17 cellular contexts compared by ENCODE assay signal in genomic region chr1:212410231-212410825, GRCh38.
"Had no signal": no experiment of that assay in that cellular context is flagged by ENCODE, and none has a peak within 500 bp of the region (broad histone marks: within the 10 kb centered on the region; RNA-seq: fewer than 3 reads in every experiment).

No MANE protein-coding gene starts in this region.

- ATAC-seq: activated CD8-positive, alpha-beta T cell treated with anti-CD3 and anti-CD28 coated beads for 36 hours; activated naive CD4-positive, alpha-beta T cell treated with anti-CD3 and anti-CD28 coated beads, Interleukin-2, amount 50 U/mL, for 72 hours; mucosa of descending colon; naive thymus-derived CD4-positive, alpha-beta T cell had no signal

- DNase-seq: activated CD4-positive, alpha-beta T cell treated with anti-CD3 and anti-CD28 coated beads for 48 hours; activated CD8-positive, alpha-beta memory T cell treated with anti-CD3 and anti-CD28 coated beads, Interleukin-2, amount 50 U/mL, for 4 hours; activated CD8-positive, alpha-beta T cell treated with anti-CD3 and anti-CD28 coated beads for 36 hours; activated gamma-delta T cell; activated T-cell treated with anti-CD3 and anti-CD28 coated beads, Interleukin-2, amount 50 U/mL, for 48 hours; hippocampal formation; left ventricle myocardium inferior; mucosa of descending colon; naive thymus-derived CD4-positive, alpha-beta T cell; sigmoid colon; stimulated activated CD4-positive, alpha-beta T cell treated with anti-CD3 and anti-CD28 coated beads, Interleukin-1b, Interleukin-23, amount 100 ng/mL, for 48 hours had no signal

- H3K27me3 Mint-ChIP-seq: activated CD8-positive, alpha-beta T cell treated with anti-CD3 and anti-CD28 coated beads for 36 hours; memory B cell; naive thymus-derived CD4-positive, alpha-beta T cell had no signal

- H3K9me3 Mint-ChIP-seq: activated CD8-positive, alpha-beta T cell treated with anti-CD3 and anti-CD28 coated beads for 36 hours; activated naive CD4-positive, alpha-beta T cell treated with anti-CD3 and anti-CD28 coated beads, Interleukin-2, amount 50 U/mL, for 72 hours; memory B cell; naive thymus-derived CD4-positive, alpha-beta T cell had no signal

- H3K27me3 ChIP-seq: esophagus muscularis mucosa, sigmoid colon had no signal

- H3K27ac ChIP-seq: cardiac muscle cell, esophagus muscularis mucosa, left ventricle myocardium inferior, parathyroid adenoma, sigmoid colon, thoracic aorta had no signal

- H3K4me3 Mint-ChIP-seq: activated CD8-positive, alpha-beta T cell treated with anti-CD3 and anti-CD28 coated beads for 36 hours; memory B cell had no signal

- H3K4me3 ChIP-seq: cardiac muscle cell, esophagus muscularis mucosa, left ventricle myocardium inferior, mucosa of descending colon, sigmoid colon, thoracic aorta had no signal

- H3K27ac Mint-ChIP-seq: activated CD8-positive, alpha-beta T cell treated with anti-CD3 and anti-CD28 coated beads for 36 hours; activated naive CD4-positive, alpha-beta T cell treated with anti-CD3 and anti-CD28 coated beads, Interleukin-2, amount 50 U/mL, for 72 hours; memory B cell had no signal
